Comparison of ENCODE assay signal across 1 cellular context in genomic region chr18:21704603-21705364, GRCh38.
TF ChIP-seq lines count a peak whose summit lies in the region.

A gene with protein sequence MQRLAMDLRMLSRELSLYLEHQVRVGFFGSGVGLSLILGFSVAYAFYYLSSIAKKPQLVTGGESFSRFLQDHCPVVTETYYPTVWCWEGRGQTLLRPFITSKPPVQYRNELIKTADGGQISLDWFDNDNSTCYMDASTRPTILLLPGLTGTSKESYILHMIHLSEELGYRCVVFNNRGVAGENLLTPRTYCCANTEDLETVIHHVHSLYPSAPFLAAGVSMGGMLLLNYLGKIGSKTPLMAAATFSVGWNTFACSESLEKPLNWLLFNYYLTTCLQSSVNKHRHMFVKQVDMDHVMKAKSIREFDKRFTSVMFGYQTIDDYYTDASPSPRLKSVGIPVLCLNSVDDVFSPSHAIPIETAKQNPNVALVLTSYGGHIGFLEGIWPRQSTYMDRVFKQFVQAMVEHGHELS (minus strand): TSS chr18:21704774. CDS start chr18:21704665, 109 bp downstream.

TF ChIP-seq in GM12878, 131 proteins besides CTCF, POLR2A, EP300 and RAD21 (continued from another document and continues in another):
- TF ChIP-seq NKRF (conservative IDR thresholded peaks at IDR 0.05), result no peak
- no peak for TF ChIP-seq NR2C1 (IDR thresholded peaks at IDR 0.05)
- TF ChIP-seq MEF2B (IDR thresholded peaks at IDR 0.05; ENCODE audit: partially characterized antibody, poor library complexity, severe bottlenecking), result no peak
- peak; percentile 66 for TF ChIP-seq DPF2 (IDR thresholded peaks at IDR 0.05)
- TF ChIP-seq, protein P1, sequence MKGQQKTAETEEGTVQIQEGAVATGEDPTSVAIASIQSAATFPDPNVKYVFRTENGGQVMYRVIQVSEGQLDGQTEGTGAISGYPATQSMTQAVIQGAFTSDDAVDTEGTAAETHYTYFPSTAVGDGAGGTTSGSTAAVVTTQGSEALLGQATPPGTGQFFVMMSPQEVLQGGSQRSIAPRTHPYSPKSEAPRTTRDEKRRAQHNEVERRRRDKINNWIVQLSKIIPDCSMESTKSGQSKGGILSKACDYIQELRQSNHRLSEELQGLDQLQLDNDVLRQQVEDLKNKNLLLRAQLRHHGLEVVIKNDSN (IDR thresholded peaks at IDR 0.05; ENCODE audit: borderline replicate concordance, extremely low read length, insufficient read depth, low read depth, low read length), result no peak
- TF ChIP-seq NFIC (IDR thresholded peaks at IDR 0.05; ENCODE audit: low read depth, low read length), result no peak
- TF ChIP-seq YY1 (IDR thresholded peaks at IDR 0.05; ENCODE audit: low read depth, low read length), result peak; percentile 7; the same call in 1 of the 2 replicates
- TF ChIP-seq ASH2L (IDR thresholded peaks at IDR 0.05; ENCODE audit: borderline replicate concordance, low read depth), result no peak
- no peak for TF ChIP-seq KDM1A (IDR thresholded peaks at IDR 0.05; ENCODE audit: borderline replicate concordance)
- TF ChIP-seq ZNF24 (IDR thresholded peaks at IDR 0.05), result no peak
- TF ChIP-seq BMI1 (IDR thresholded peaks at IDR 0.05; ENCODE audit: borderline replicate concordance), result no peak
- no peak for TF ChIP-seq ZNF384 (IDR thresholded peaks at IDR 0.05; ENCODE audit: borderline replicate concordance, low read depth, low read length)
- TF ChIP-seq CBX5 (IDR thresholded peaks at IDR 0.05; ENCODE audit: low read depth), result peak; percentile 19; the same call in 1 of the 2 replicates
- no peak for TF ChIP-seq TBL1XR1 (IDR thresholded peaks at IDR 0.05; ENCODE audit: low read depth, low read length)
- TF ChIP-seq, protein P2, sequence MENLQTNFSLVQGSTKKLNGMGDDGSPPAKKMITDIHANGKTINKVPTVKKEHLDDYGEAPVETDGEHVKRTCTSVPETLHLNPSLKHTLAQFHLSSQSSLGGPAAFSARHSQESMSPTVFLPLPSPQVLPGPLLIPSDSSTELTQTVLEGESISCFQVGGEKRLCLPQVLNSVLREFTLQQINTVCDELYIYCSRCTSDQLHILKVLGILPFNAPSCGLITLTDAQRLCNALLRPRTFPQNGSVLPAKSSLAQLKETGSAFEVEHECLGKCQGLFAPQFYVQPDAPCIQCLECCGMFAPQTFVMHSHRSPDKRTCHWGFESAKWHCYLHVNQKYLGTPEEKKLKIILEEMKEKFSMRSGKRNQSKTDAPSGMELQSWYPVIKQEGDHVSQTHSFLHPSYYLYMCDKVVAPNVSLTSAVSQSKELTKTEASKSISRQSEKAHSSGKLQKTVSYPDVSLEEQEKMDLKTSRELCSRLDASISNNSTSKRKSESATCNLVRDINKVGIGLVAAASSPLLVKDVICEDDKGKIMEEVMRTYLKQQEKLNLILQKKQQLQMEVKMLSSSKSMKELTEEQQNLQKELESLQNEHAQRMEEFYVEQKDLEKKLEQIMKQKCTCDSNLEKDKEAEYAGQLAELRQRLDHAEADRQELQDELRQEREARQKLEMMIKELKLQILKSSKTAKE (IDR thresholded peaks at IDR 0.05; ENCODE audit: low read depth, poor library complexity, severe bottlenecking), result no peak
- TF ChIP-seq, protein P3, sequence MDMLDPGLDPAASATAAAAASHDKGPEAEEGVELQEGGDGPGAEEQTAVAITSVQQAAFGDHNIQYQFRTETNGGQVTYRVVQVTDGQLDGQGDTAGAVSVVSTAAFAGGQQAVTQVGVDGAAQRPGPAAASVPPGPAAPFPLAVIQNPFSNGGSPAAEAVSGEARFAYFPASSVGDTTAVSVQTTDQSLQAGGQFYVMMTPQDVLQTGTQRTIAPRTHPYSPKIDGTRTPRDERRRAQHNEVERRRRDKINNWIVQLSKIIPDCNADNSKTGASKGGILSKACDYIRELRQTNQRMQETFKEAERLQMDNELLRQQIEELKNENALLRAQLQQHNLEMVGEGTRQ (IDR thresholded peaks at IDR 0.05; ENCODE audit: borderline replicate concordance, low read depth, low read length), result no peak
- TF ChIP-seq BCL3 (IDR thresholded peaks at IDR 0.05; ENCODE audit: borderline replicate concordance, insufficient read depth, low read depth, low read length, poor library complexity, severe bottlenecking), result no peak
- TF ChIP-seq, protein P4, sequence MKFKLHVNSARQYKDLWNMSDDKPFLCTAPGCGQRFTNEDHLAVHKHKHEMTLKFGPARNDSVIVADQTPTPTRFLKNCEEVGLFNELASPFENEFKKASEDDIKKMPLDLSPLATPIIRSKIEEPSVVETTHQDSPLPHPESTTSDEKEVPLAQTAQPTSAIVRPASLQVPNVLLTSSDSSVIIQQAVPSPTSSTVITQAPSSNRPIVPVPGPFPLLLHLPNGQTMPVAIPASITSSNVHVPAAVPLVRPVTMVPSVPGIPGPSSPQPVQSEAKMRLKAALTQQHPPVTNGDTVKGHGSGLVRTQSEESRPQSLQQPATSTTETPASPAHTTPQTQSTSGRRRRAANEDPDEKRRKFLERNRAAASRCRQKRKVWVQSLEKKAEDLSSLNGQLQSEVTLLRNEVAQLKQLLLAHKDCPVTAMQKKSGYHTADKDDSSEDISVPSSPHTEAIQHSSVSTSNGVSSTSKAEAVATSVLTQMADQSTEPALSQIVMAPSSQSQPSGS (IDR thresholded peaks at IDR 0.05; ENCODE audit: low read length), result no peak
- no peak for TF ChIP-seq MYB (IDR thresholded peaks at IDR 0.05; ENCODE audit: borderline replicate concordance, low read depth, low read length)
- TF ChIP-seq HSF1 (IDR thresholded peaks at IDR 0.05; ENCODE audit: low read depth, low read length), result peak; percentile 98
- TF ChIP-seq, protein P5, sequence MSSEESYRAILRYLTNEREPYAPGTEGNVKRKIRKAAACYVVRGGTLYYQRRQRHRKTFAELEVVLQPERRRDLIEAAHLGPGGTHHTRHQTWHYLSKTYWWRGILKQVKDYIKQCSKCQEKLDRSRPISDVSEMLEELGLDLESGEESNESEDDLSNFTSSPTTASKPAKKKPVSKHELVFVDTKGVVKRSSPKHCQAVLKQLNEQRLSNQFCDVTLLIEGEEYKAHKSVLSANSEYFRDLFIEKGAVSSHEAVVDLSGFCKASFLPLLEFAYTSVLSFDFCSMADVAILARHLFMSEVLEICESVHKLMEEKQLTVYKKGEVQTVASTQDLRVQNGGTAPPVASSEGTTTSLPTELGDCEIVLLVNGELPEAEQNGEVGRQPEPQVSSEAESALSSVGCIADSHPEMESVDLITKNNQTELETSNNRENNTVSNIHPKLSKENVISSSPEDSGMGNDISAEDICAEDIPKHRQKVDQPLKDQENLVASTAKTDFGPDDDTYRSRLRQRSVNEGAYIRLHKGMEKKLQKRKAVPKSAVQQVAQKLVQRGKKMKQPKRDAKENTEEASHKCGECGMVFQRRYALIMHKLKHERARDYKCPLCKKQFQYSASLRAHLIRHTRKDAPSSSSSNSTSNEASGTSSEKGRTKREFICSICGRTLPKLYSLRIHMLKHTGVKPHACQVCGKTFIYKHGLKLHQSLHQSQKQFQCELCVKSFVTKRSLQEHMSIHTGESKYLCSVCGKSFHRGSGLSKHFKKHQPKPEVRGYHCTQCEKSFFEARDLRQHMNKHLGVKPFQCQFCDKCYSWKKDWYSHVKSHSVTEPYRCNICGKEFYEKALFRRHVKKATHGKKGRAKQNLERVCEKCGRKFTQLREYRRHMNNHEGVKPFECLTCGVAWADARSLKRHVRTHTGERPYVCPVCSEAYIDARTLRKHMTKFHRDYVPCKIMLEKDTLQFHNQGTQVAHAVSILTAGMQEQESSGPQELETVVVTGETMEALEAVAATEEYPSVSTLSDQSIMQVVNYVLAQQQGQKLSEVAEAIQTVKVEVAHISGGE (CRISPR knock-in tag; IDR thresholded peaks at IDR 0.05), result no peak
- TF ChIP-seq ESRRA (IDR thresholded peaks at IDR 0.05; ENCODE audit: low read length), result peak; percentile 67; the same call in 1 of the 2 replicates
- no peak for TF ChIP-seq NFYA (IDR thresholded peaks at IDR 0.05; ENCODE audit: borderline replicate concordance, low read depth, low read length)
- TF ChIP-seq, protein P6, sequence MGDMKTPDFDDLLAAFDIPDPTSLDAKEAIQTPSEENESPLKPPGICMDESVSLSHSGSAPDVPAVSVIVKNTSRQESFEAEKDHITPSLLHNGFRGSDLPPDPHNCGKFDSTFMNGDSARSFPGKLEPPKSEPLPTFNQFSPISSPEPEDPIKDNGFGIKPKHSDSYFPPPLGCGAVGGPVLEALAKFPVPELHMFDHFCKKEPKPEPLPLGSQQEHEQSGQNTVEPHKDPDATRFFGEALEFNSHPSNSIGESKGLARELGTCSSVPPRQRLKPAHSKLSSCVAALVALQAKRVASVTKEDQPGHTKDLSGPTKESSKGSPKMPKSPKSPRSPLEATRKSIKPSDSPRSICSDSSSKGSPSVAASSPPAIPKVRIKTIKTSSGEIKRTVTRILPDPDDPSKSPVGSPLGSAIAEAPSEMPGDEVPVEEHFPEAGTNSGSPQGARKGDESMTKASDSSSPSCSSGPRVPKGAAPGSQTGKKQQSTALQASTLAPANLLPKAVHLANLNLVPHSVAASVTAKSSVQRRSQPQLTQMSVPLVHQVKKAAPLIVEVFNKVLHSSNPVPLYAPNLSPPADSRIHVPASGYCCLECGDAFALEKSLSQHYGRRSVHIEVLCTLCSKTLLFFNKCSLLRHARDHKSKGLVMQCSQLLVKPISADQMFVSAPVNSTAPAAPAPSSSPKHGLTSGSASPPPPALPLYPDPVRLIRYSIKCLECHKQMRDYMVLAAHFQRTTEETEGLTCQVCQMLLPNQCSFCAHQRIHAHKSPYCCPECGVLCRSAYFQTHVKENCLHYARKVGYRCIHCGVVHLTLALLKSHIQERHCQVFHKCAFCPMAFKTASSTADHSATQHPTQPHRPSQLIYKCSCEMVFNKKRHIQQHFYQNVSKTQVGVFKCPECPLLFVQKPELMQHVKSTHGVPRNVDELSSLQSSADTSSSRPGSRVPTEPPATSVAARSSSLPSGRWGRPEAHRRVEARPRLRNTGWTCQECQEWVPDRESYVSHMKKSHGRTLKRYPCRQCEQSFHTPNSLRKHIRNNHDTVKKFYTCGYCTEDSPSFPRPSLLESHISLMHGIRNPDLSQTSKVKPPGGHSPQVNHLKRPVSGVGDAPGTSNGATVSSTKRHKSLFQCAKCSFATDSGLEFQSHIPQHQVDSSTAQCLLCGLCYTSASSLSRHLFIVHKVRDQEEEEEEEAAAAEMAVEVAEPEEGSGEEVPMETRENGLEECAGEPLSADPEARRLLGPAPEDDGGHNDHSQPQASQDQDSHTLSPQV (IDR thresholded peaks at IDR 0.05), result no peak
- TF ChIP-seq PKNOX1 (IDR thresholded peaks at IDR 0.05), result peak; percentile 58; the same call in 1 of the 2 replicates
- TF ChIP-seq STAT1 (conservative IDR thresholded peaks at IDR 0.05), result no peak
- TF ChIP-seq GATAD2B (conservative IDR thresholded peaks at IDR 0.05; ENCODE audit: low read depth), result 0 out of 2 replicates have a peak, but pooled peaks have one; percentile 80
- 0 out of 2 replicates have a peak, but pooled peaks have one; percentile 25 for TF ChIP-seq CHD2 (IDR thresholded peaks at IDR 0.05; ENCODE audit: borderline replicate concordance, low read depth, low read length)
- TF ChIP-seq SIN3A (IDR thresholded peaks at IDR 0.05; ENCODE audit: low read depth, low read length), result no peak
- TF ChIP-seq HDAC2 (IDR thresholded peaks at IDR 0.05), result no peak
- 0 out of 2 replicates have a peak, but pooled peaks have one; percentile 15 for TF ChIP-seq PML (IDR thresholded peaks at IDR 0.05; ENCODE audit: low read length)
- no peak for TF ChIP-seq EZH2 (IDR thresholded peaks at IDR 0.05; ENCODE audit: borderline replicate concordance, control insufficient read depth, low read depth, low read length)
- TF ChIP-seq BACH1 (IDR thresholded peaks at IDR 0.05; ENCODE audit: borderline replicate concordance), result peak; percentile 31; the same call in 1 of the 2 replicates
- peak in 1 of 2 experiments; percentile 45; a peak in 2 of 3 replicates for TF ChIP-seq EGR1 (IDR thresholded peaks at IDR 0.05; ENCODE audit: borderline replicate concordance in 1 of 2, low read depth in 2 of 2, low read length in 2 of 2)
- peak; percentile 44; the same call in 1 of the 2 replicates for TF ChIP-seq NR2F1 (conservative IDR thresholded peaks at IDR 0.05)
